10 cellular contexts compared by ENCODE assay signal in the genomic region with DNA sequence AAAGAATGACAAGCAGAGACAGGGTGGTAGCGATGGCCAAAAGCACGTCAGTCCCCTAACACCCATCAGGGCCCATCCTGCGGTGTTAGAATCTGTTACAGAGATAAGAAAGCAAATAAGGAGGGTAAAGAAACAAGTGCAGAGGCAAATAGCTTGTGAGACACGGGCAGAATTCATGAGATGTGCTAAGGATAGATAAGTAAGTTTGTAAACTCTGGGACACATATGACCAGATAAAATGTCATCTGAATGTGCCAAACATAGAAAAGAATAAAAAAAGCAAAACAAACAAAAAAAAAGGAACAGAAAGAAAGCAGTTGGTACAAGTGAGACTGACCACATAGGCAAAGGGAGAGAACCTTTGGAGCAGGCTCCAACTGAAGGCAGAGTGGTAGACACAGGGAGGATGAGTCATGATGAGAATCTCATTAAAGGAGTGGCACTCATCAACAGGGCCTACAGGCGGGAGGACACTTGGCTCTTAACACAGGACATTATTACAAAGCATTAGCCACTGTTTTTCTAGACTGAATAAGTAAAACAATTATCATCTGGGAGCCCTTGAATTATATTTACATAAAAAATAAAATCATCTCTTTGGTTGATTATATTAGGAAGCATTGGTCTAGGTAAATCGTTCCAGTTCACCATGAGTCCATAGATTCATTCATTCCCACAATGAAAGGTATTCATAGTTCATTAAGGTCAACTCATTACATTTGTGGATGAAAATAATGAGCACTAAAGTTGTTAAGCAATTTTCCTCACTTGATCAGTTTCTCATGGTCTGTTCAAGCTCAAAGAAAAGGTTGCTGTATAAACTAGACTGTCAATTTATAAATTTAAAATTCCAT. TPM values are rescaled to one million over a fixed set of nuclear protein-coding genes. Genes with fewer than 3 reads are reported as not detected.
DNase-seq lines count a peak whose midpoint lies in the region; ATAC-seq and TF ChIP-seq lines count a peak whose summit lies in the region.
"Had no signal": no experiment of that assay in that cellular context is flagged by ENCODE, and none has a peak within 500 bp of the region (broad histone marks: within the 10 kb centered on the region; RNA-seq: fewer than 3 reads in every experiment).

No MANE protein-coding gene starts in this region.

- no peaks in the 10 kb centered on the region for H3K9me3 Mint-ChIP-seq in dendritic cell treated with granulocyte-macrophage colony-stimulating factor and Interleukin-4, amounts not matched to agents 40 ng/mL and 50 ng/mL, for 4 days
- H3K9me3 Mint-ChIP-seq: natural killer cell had no signal

- TF ChIP-seq POLR2A in transverse colon (IDR thresholded peaks at IDR 0.05): no peak

- TF ChIP-seq CTCF in transverse colon (IDR thresholded peaks at IDR 0.05): no peak

- no peaks in the 10 kb centered on the region for H3K36me3 Mint-ChIP-seq in dendritic cell treated with granulocyte-macrophage colony-stimulating factor and Interleukin-4, amounts not matched to agents 40 ng/mL and 50 ng/mL, for 4 days (ENCODE audit: low read depth)
- H3K36me3 Mint-ChIP-seq: natural killer cell had no signal

- no peak for TF ChIP-seq EP300 in transverse colon (IDR thresholded peaks at IDR 0.05; ENCODE audit: low read depth)

- peak overlapping the region; percentile 4 for H3K27ac Mint-ChIP-seq in dendritic cell treated with granulocyte-macrophage colony-stimulating factor and Interleukin-4, amounts not matched to agents 40 ng/mL and 50 ng/mL, for 4 days
- H3K27ac Mint-ChIP-seq: natural killer cell had no signal

- H3K9me3 ChIP-seq in GM23248 (ENCODE audit: low read depth): no peaks in the 10 kb centered on the region
- no peaks in the 10 kb centered on the region for H3K9me3 ChIP-seq in transverse colon
- H3K9me3 ChIP-seq: gastroesophageal sphincter had no signal

- WGBS in GM23248 (ENCODE audit: low coverage in 1 of 2, low lambda C conversion rate in 2 of 2, missing lambda C conversion rate in 2 of 2), 2 experiments: 35 to 47% methylated on average over 6 of the region's 6 CpGs
- 69 to 70% methylated on average over 6 of the region's 6 CpGs for WGBS in transverse colon (ENCODE audit: low coverage in 1 of 2), 2 donors

- H3K79me2 ChIP-seq in GM23248 (ENCODE audit: insufficient read depth): no peaks in the 10 kb centered on the region

- H3K27ac ChIP-seq in GM23248 (no peak overlapping the region), transverse colon (no peak overlapping the region)
- H3K27ac ChIP-seq: gastroesophageal sphincter had no signal

- H3K27me3 ChIP-seq in GM23248 (replicated peaks; ENCODE audit: insufficient read depth) (peaks cover 4% of the 10 kb centered on the region; the same call in 1 of the 2 replicates), transverse colon (no peaks in the 10 kb centered on the region)
- H3K27me3 ChIP-seq: gastroesophageal sphincter had no signal

- no peaks in the 10 kb centered on the region for H3K4me1 ChIP-seq in GM23248 (ENCODE audit: insufficient read depth)
- H3K4me1 ChIP-seq in transverse colon: no peaks in the 10 kb centered on the region
- H3K4me1 ChIP-seq: gastroesophageal sphincter had no signal

- in situ Hi-C loops in GM23248 (cut with MboI): no loop called here
- in situ Hi-C loops in transverse colon (cut with MboI; ENCODE audit: low pct_ligation_motif_present in 1 of 4, low pct_unique_long_range_greater_than_20kb in 1 of 4, low sequenced_read_pairs in 3 of 4): no loop called here

- peak; percentile 84 for ATAC-seq in GM18861 (IDR thresholded peaks at IDR 0.05; ENCODE audit: unreplicated experiment)
- ATAC-seq in HG03469 (IDR thresholded peaks at IDR 0.05; ENCODE audit: unreplicated experiment): peak; percentile 85
- ATAC-seq: gastroesophageal sphincter had no signal

- intact Hi-C loops in dendritic cell treated with granulocyte-macrophage colony-stimulating factor and Interleukin-4, amounts not matched to agents 40 ng/mL and 50 ng/mL, for 4 days (cut with micrococcal nuclease): no loop called here
- intact Hi-C loops in transverse colon (cut with DNase I; ENCODE audit: low total_unique reads): no loop called here

- H2AFZ ChIP-seq in GM23248: no peak overlapping the region

- no peak overlapping the region for H3K9ac ChIP-seq in GM23248

- H3K9me2 ChIP-seq in GM23248 (ENCODE audit: insufficient read depth): no peaks in the 10 kb centered on the region

- H3K4me3 ChIP-seq in GM23248: no peak overlapping the region
- H3K4me3 ChIP-seq in transverse colon: no peak overlapping the region
- H3K4me3 ChIP-seq: gastroesophageal sphincter had no signal

- H3K4me3 Mint-ChIP-seq in dendritic cell treated with granulocyte-macrophage colony-stimulating factor and Interleukin-4, amounts not matched to agents 40 ng/mL and 50 ng/mL, for 4 days: no peak overlapping the region
- H3K4me3 Mint-ChIP-seq: natural killer cell had no signal

- H3K27me3 Mint-ChIP-seq in dendritic cell treated with granulocyte-macrophage colony-stimulating factor and Interleukin-4, amounts not matched to agents 40 ng/mL and 50 ng/mL, for 4 days: no peaks in the 10 kb centered on the region

- peaks cover 13% of the 10 kb centered on the region for H3K4me1 Mint-ChIP-seq in dendritic cell treated with granulocyte-macrophage colony-stimulating factor and Interleukin-4, amounts not matched to agents 40 ng/mL and 50 ng/mL, for 4 days (ENCODE audit: low read depth)
- H3K4me1 Mint-ChIP-seq: natural killer cell had no signal

- DNase-seq in GM23248 (peak; percentile 29), T-helper 2 cell (no peak), Kasumi-1 (lab: John Stamatoyannopoulos, UW) (no peak), transverse colon (no peak), NCI-H1105 treated with DMSO at 0.1 percent for 48 hours (lab: John Stamatoyannopoulos, UW) (no peak)
- DNase-seq: natural killer cell had no signal

- H3K36me3 ChIP-seq in GM23248 (ENCODE audit: low read depth): no peaks in the 10 kb centered on the region
- no peaks in the 10 kb centered on the region for H3K36me3 ChIP-seq in transverse colon
- H3K36me3 ChIP-seq: gastroesophageal sphincter had no signal

- no peaks in the 10 kb centered on the region for H3F3A ChIP-seq in GM23248 (ENCODE audit: insufficient read depth)

- no peak overlapping the region for H3K4me2 ChIP-seq in GM23248 (ENCODE audit: unreplicated experiment)

- H4K20me1 ChIP-seq in GM23248 (ENCODE audit: insufficient read depth): no peaks in the 10 kb centered on the region

RNA-seq across cellular contexts. Expression of a gene that starts 21.5 kb away (rescaled TPM):
- total RNA-seq in GM23248 (2014; rRNA removed; shearing (Covaris generic)): 0.11 and 0.13 TPM in 2 replicates
- polyA plus RNA-seq in GM23248 (2016; fragmentation: Nextera tagmentation; extraction: Ambion mirVana): 0.98 and 1.2 TPM in 2 replicates
- total RNA-seq in transverse colon: 10 to 100 TPM in 1 of 4 donors, 1 to 10 TPM in 3; 2.9 to 10.2 (median 4.5) TPM

RNA-seq across cellular contexts. Expression of a gene that starts 52.1 kb away (rescaled TPM):
- not detected in 2 replicates for total RNA-seq in GM23248 (2014; rRNA removed; shearing (Covaris generic))
- polyA plus RNA-seq in GM23248 (2016; fragmentation: Nextera tagmentation; extraction: Ambion mirVana): not detected in 2 replicates
- 1 to 10 TPM in 1 of 4 donors, under 1 TPM in 1, not detected in 2; 0.14 to 2.9 TPM for total RNA-seq in transverse colon
- total RNA-seq: natural killer cell had no signal
